ENCODE assay signal across 22 cellular contexts in genomic region chr12:122459211-122459610, GRCh38. TPM values are rescaled to one million over a fixed set of nuclear protein-coding genes. Genes with fewer than 3 reads are reported as not detected.
A peak's percentile ranks its signal among the peaks of the same experiment; 100 is the strongest.
DNase-seq lines count a peak whose midpoint lies in the region; FAIRE-seq and TF ChIP-seq lines count a peak whose summit lies in the region.
"Had no signal": no experiment of that assay in that cellular context is flagged by ENCODE, and none has a peak within 500 bp of the region (broad histone marks: within the 10 kb centered on the region; RNA-seq: fewer than 3 reads in every experiment).

No MANE protein-coding gene starts in this region.

- H3K4me3 ChIP-seq in fibroblast of villous mesenchyme (ENCODE audit: low read depth, low read length): no peak overlapping the region
- H3K4me3 ChIP-seq: BLaER1, esophagus muscularis mucosa had no signal

- no peak for TF ChIP-seq CTCF in fibroblast of villous mesenchyme (IDR thresholded peaks at IDR 0.05; ENCODE audit: insufficient read depth, low read depth, low read length)

- in situ Hi-C loops in Caki2 (cut with HindIII; ENCODE audit: low pct_unique_long_range_greater_than_20kb, low sequenced_read_pairs): no loop called here

- peak; percentile 60 for FAIRE-seq in RCC 7860 (lab: Jason Lieb, UNC)
- FAIRE-seq: astrocyte, HTR-8/SVneo had no signal

- DNase-seq in Caki2 (ENCODE audit: low read depth) (peak; percentile 90), RCC 7860 (ENCODE audit: low spot score) (peak; percentile 69), fibroblast of villous mesenchyme (ENCODE audit: low read depth) (peak; percentile 33), renal cortical epithelial cell (ENCODE audit: low read depth) (peak; percentile 82), erythroblast (lab: John Stamatoyannopoulos, UW) (no peak), NCI-H69 (lab: John Stamatoyannopoulos, UW) (no peak), NCI-H2081 treated with DMSO at 0.1 percent for 48 hours (lab: John Stamatoyannopoulos, UW) (no peak)
- no peak for DNase-seq in activated T-cell treated with anti-CD3 and anti-CD28 coated beads, Interleukin-2, amount 50 U/mL, for 48 hours
- DNase-seq: activated CD4-positive, alpha-beta T cell treated with anti-CD3 and anti-CD28 coated beads for 1 hour; Caco-2; central memory CD4-positive, alpha-beta T cell; islet precursor cell; NCI-H1092 treated with DMSO at 0.1 percent for 48 hours; NCI-H1930; NCI-H2227 treated with DMSO at 0.1 percent for 48 hours; NCI-H748 treated with DMSO at 0.1 percent for 48 hours; occipital lobe; SIG-M5 had no signal

- TF ChIP-seq POLR2A in erythroblast (IDR thresholded peaks at IDR 0.05; ENCODE audit: low read length): no peak

RNA-seq across cellular contexts. Expression of gene CLIP1, which starts 36.7 kb away (rescaled TPM):
- total RNA-seq in Caki2 (2014; rRNA removed; shearing (Covaris generic); ENCODE audit: low replicate concordance): 26.9 and 28.4 TPM in 2 replicates
- total RNA-seq in fibroblast of villous mesenchyme: 66.9 and 79.6 TPM in 2 replicates
- 38.6 and 76.7 TPM in 2 replicates for total RNA-seq in renal cortical epithelial cell

RNA-seq across cellular contexts. Expression of gene ZCCHC8, which starts 41.5 kb away (rescaled TPM):
- total RNA-seq in Caki2 (2014; rRNA removed; shearing (Covaris generic); ENCODE audit: low replicate concordance): 12.9 and 16.5 TPM in 2 replicates
- total RNA-seq in fibroblast of villous mesenchyme (18.0 and 22.5 TPM in 2 replicates), renal cortical epithelial cell (16.5 and 27.2 TPM in 2 replicates)

Comparison
In these comparisons a context has a peak if more than half of its experiments do, and no peak if none do; other contexts are left out.
1. DNase-seq: peak in Caki2 (single experiment), RCC 7860 (single experiment), fibroblast of villous mesenchyme (single experiment) and renal cortical epithelial cell (single experiment); none in activated T-cell treated with anti-CD3 and anti-CD28 coated beads, Interleukin-2, amount 50 U/mL, for 48 hours (0 of 2), erythroblast (0 of 2), NCI-H69 (single experiment) and NCI-H2081 treated with DMSO at 0.1 percent for 48 hours (single experiment).